8 cellular contexts compared by ENCODE assay signal in the genomic region with DNA sequence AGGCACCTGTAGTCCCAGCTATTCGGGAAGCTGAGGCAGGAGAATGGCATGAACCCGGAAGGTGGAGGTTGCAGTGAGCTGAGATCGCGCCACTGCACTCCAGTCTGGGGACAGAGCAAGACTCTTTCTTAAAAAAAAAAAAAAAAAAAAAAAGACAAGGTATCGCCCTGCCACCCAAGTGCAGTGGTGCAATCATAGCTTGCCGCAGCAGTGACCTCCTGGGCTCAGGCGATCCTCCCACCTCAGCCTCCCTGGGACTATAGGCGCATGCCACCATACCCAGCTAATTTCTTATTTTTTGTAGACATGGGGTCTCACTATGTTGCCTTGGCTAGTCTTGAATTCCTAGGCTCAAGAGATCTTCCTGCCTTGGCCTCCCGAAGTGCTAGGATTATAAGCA. TPM values are rescaled to one million over a fixed set of nuclear protein-coding genes. Genes with fewer than 3 reads are reported as not detected.
DNase-seq lines count a peak whose midpoint lies in the region; ATAC-seq and TF ChIP-seq lines count a peak whose summit lies in the region.
"Not testable (repeated sequence)": the region's sequence is repeated elsewhere in the genome, so short reads cannot be mapped to it uniquely, and the experiment has no call there.

No MANE protein-coding gene starts in this region.

- peak overlapping the region; percentile 81 for H3K4me3 Mint-ChIP-seq in activated CD8-positive, alpha-beta T cell treated with anti-CD3 and anti-CD28 coated beads, Interleukin-2, amount 10 ng/mL, durations not matched to agents 7 days and 5 days
- H3K4me3 Mint-ChIP-seq in naive B cell = peak overlapping the region; percentile 49 to 95 (median 90)

- not testable (repeated sequence) for H2AFZ ChIP-seq in GM23248; fibroblast of lung (ENCODE audit: low read length); smooth muscle cell (ENCODE audit: low read depth)

- not testable (repeated sequence) for H4K20me1 ChIP-seq in GM23248 (ENCODE audit: insufficient read depth); fibroblast of lung (ENCODE audit: control insufficient read depth, extremely low read depth, insufficient read depth, low read length)
- H4K20me1 ChIP-seq in smooth muscle cell (ENCODE audit: low read depth) = peaks cover 17% of the 10 kb centered on the region

- not testable (repeated sequence) for H3K9me3 ChIP-seq in GM23248 (ENCODE audit: low read depth); Panc1 (ENCODE audit: control insufficient read depth, insufficient read depth, low read depth, low read length); ascending aorta; fibroblast of lung (ENCODE audit: control insufficient read depth, insufficient read depth, low read depth, low read length); smooth muscle cell (replicated peaks; ENCODE audit: low read depth); vagina

- ATAC-seq in Panc1; activated CD8-positive, alpha-beta T cell treated with anti-CD3 and anti-CD28 coated beads, Interleukin-2, amount 10 ng/mL, durations not matched to agents 7 days and 5 days; naive B cell (ENCODE audit: low read depth in 2 of 2): not testable (repeated sequence)

- peak overlapping the region; percentile 94 for H3K9ac ChIP-seq in GM23248
- H3K9ac ChIP-seq in fibroblast of lung (ENCODE audit: insufficient read depth, low read length); smooth muscle cell (ENCODE audit: low read depth): not testable (repeated sequence)

- POLR2A ChIA-PET in Panc1 (lab: Charles Lee) = not testable (repeated sequence)
- POLR2A ChIA-PET in activated CD8-positive, alpha-beta T cell treated with anti-CD3 and anti-CD28 coated beads, Interleukin-2, amount 10 ng/mL, durations not matched to agents 7 days and 5 days (lab: Charles Lee) = interaction anchor here (1.3 to 3.6 kb wide), 2 partner anchors 8 to 46 kb away, joined by 3 to 27 read pairs; a partner anchor contains a TSS

- H3K27ac Mint-ChIP-seq in activated CD8-positive, alpha-beta T cell treated with anti-CD3 and anti-CD28 coated beads, Interleukin-2, amount 10 ng/mL, durations not matched to agents 7 days and 5 days = peak overlapping the region; percentile 39
- peak overlapping the region in 5 of 6 donors; percentile 47 to 93 (median 67) for H3K27ac Mint-ChIP-seq in naive B cell

- not testable (repeated sequence) for BruUV-seq in Panc1 (replicated peaks; lab: Mats Ljungman, UMichigan)

- H3K9me3 Mint-ChIP-seq in activated CD8-positive, alpha-beta T cell treated with anti-CD3 and anti-CD28 coated beads, Interleukin-2, amount 10 ng/mL, durations not matched to agents 7 days and 5 days (ENCODE audit: insufficient read depth); naive B cell: not testable (repeated sequence)

- H3K27ac ChIP-seq in GM23248; fibroblast of lung (ENCODE audit: insufficient read depth, low read length); vagina: not testable (repeated sequence)
- H3K27ac ChIP-seq in Panc1 (ENCODE audit: low read length) (0 out of 2 replicates have a peak overlapping the region, but pooled peaks have one; percentile 93), ascending aorta (peak overlapping the region; percentile 98), smooth muscle cell (ENCODE audit: low read depth) (peak overlapping the region; percentile 13)

- peaks cover 37% of the 10 kb centered on the region; the same call in 1 of the 2 replicates for H3K36me3 ChIP-seq in GM23248 (ENCODE audit: low read depth)
- H3K36me3 ChIP-seq in Panc1 (ENCODE audit: control insufficient read depth, insufficient read depth, low read length) = peaks cover 20% of the 10 kb centered on the region
- peaks cover 51 to 57% of the 10 kb centered on the region in 2 donors for H3K36me3 ChIP-seq in ascending aorta
- peaks cover 36% of the 10 kb centered on the region for H3K36me3 ChIP-seq in fibroblast of lung (ENCODE audit: control insufficient read depth, insufficient read depth, low read length)
- H3K36me3 ChIP-seq in smooth muscle cell (ENCODE audit: low read depth) = not testable (repeated sequence)
- H3K36me3 ChIP-seq in vagina = peaks cover 0 to 46% of the 10 kb centered on the region in 2 donors

- not testable (repeated sequence) for H3K27me3 Mint-ChIP-seq in activated CD8-positive, alpha-beta T cell treated with anti-CD3 and anti-CD28 coated beads, Interleukin-2, amount 10 ng/mL, durations not matched to agents 7 days and 5 days (ENCODE audit: low read depth); naive B cell

- peaks cover 10% of the 10 kb centered on the region for H3K4me1 ChIP-seq in GM23248 (ENCODE audit: insufficient read depth)
- peaks cover 11% of the 10 kb centered on the region for H3K4me1 ChIP-seq in Panc1 (ENCODE audit: control insufficient read depth, insufficient read depth, low read length)
- peaks cover 11 to 32% of the 10 kb centered on the region in 2 donors for H3K4me1 ChIP-seq in ascending aorta
- H3K4me1 ChIP-seq in fibroblast of lung (ENCODE audit: control insufficient read depth, extremely low read depth, insufficient read depth, low read length) = peaks cover 10% of the 10 kb centered on the region
- peaks cover 16% of the 10 kb centered on the region for H3K4me1 ChIP-seq in smooth muscle cell (ENCODE audit: low read depth)
- peaks cover 24% of the 10 kb centered on the region for H3K4me1 ChIP-seq in vagina

- H3F3A ChIP-seq in GM23248 (ENCODE audit: insufficient read depth) = peaks cover 35% of the 10 kb centered on the region; the same call in 1 of the 2 replicates
- H3F3A ChIP-seq in smooth muscle cell (ENCODE audit: low read depth) = not testable (repeated sequence)

- intact Hi-C loops in Panc1 (cut with micrococcal nuclease; ENCODE audit: unreplicated experiment); vagina (cut with DNase I): not testable (repeated sequence)
- intact Hi-C loops in ascending aorta (cut with DNase I) = loop anchor here (5.0 to 10.0 kb wide), 3 partner anchors 104 to 616 kb away; a partner anchor contains a TSS

- 95 to 97% methylated on average over 9 of the region's 9 CpGs for WGBS in GM23248 (ENCODE audit: low coverage in 1 of 2, low lambda C conversion rate in 2 of 2, missing lambda C conversion rate in 2 of 2), 2 experiments
- WGBS in smooth muscle cell (ENCODE audit: low lambda C conversion rate) = 98% methylated on average over 9 of the region's 9 CpGs

- not testable (repeated sequence) for H3K27me3 ChIP-seq in GM23248 (replicated peaks; ENCODE audit: insufficient read depth); Panc1 (ENCODE audit: control insufficient read depth, insufficient read depth, low read length); ascending aorta; fibroblast of lung (ENCODE audit: control insufficient read depth, insufficient read depth, low read length); smooth muscle cell (ENCODE audit: low read depth); vagina

- not testable (repeated sequence) for TF ChIP-seq POLR2A in vagina (IDR thresholded peaks at IDR 0.05)

- peaks cover 50% of the 10 kb centered on the region for H3K36me3 Mint-ChIP-seq in activated CD8-positive, alpha-beta T cell treated with anti-CD3 and anti-CD28 coated beads, Interleukin-2, amount 10 ng/mL, durations not matched to agents 7 days and 5 days (ENCODE audit: low read depth)
- H3K36me3 Mint-ChIP-seq in naive B cell = peaks cover 13 to 40% of the 10 kb centered on the region in 2 donors

- H3K4me2 ChIP-seq in GM23248 (ENCODE audit: unreplicated experiment) (peak overlapping the region; percentile 96), fibroblast of lung (ENCODE audit: extremely low read depth, insufficient read depth, low read length) (peak overlapping the region; percentile 98), smooth muscle cell (peak overlapping the region; percentile 100)

- H3K79me2 ChIP-seq in GM23248 (ENCODE audit: insufficient read depth) (peaks cover 67% of the 10 kb centered on the region), fibroblast of lung (ENCODE audit: control insufficient read depth, insufficient read depth, low read length) (peaks cover 32% of the 10 kb centered on the region), smooth muscle cell (ENCODE audit: low read depth) (peaks cover 29% of the 10 kb centered on the region)

- peaks cover 35% of the 10 kb centered on the region for H3K4me1 Mint-ChIP-seq in activated CD8-positive, alpha-beta T cell treated with anti-CD3 and anti-CD28 coated beads, Interleukin-2, amount 10 ng/mL, durations not matched to agents 7 days and 5 days (ENCODE audit: low read depth)
- peaks cover 29 to 50% (median 35%) of the 10 kb centered on the region in 3 donors for H3K4me1 Mint-ChIP-seq in naive B cell

- in situ Hi-C loops in GM23248 (cut with MboI); Panc1 (cut with HindIII; ENCODE audit: low pct_unique_long_range_greater_than_20kb, low sequenced_read_pairs): not testable (repeated sequence)

- not testable (repeated sequence) for H3K9me2 ChIP-seq in GM23248 (ENCODE audit: insufficient read depth)

- TF ChIP-seq CTCF in Panc1 (IDR thresholded peaks at IDR 0.05); ascending aorta (IDR thresholded peaks at IDR 0.05); fibroblast of lung (conservative IDR thresholded peaks at IDR 0.05 in 1 of 2, IDR thresholded peaks at IDR 0.05 in 1 of 2; ENCODE audit: low read depth in 1 of 2, low read length in 2 of 2); smooth muscle cell (IDR thresholded peaks at IDR 0.05; ENCODE audit: borderline replicate concordance, insufficient read depth, poor library complexity, severe bottlenecking); vagina (IDR thresholded peaks at IDR 0.05): not testable (repeated sequence)

- not testable (repeated sequence) for H3K4me3 ChIP-seq in GM23248, smooth muscle cell
- peak overlapping the region in 1 of 2 experiments; percentile 100; a peak in 1 of 4 replicates for H3K4me3 ChIP-seq in Panc1 (ENCODE audit: low read depth in 2 of 2, low read length in 2 of 2)
- peak overlapping the region; percentile 95 to 99 for H3K4me3 ChIP-seq in ascending aorta
- peak overlapping the region in 2 of 4 experiments; percentile 92 to 96 for H3K4me3 ChIP-seq in fibroblast of lung (replicated peaks in 1 of 4; ENCODE audit: control extremely low read depth in 1 of 4, insufficient read depth in 1 of 4, low read depth in 3 of 4, low read length in 4 of 4)
- peak overlapping the region; percentile 73 to 88 for H3K4me3 ChIP-seq in vagina

- DNase-seq in GM23248; Panc1 (ENCODE audit: low read depth, low spot score); activated CD8-positive, alpha-beta T cell treated with anti-CD3 and anti-CD28 coated beads, Interleukin-2, amount 10 ng/mL, durations not matched to agents 7 days and 5 days; ascending aorta (ENCODE audit: low spot score in 2 of 2); fibroblast of lung (ENCODE audit: low read depth in 2 of 2); naive B cell; smooth muscle cell (lab: John Stamatoyannopoulos, UW; ENCODE audit: unreplicated experiment); vagina (ENCODE audit: extremely low spot score in 2 of 2): not testable (repeated sequence)

- CTCF ChIA-PET in Panc1 (lab: Charles Lee) = interaction anchor here (0.6 kb wide), 1 partner anchor 100 kb away, joined by 10 read pairs; no protein-coding TSS in a partner anchor
- CTCF ChIA-PET in activated CD8-positive, alpha-beta T cell treated with anti-CD3 and anti-CD28 coated beads, Interleukin-2, amount 10 ng/mL, durations not matched to agents 7 days and 5 days (lab: Charles Lee) = interaction anchor here (1.3 kb wide), 1 partner anchor 35 kb away, joined by 4 read pairs; no protein-coding TSS in a partner anchor

RNA-seq across cellular contexts. Expression of a gene that starts 1.8 kb away (rescaled TPM):
- total RNA-seq in GM23248 (2014; rRNA removed; shearing (Covaris generic)) = 38.4 and 45.1 TPM in 2 replicates
- 67.8 and 74.3 TPM in 2 replicates for polyA plus RNA-seq in GM23248 (2016; fragmentation: Nextera tagmentation; extraction: Ambion mirVana)
- total RNA-seq in Panc1 (2021; ENCODE audit: unreplicated experiment) = 141 TPM
- polyA plus RNA-seq in Panc1 (2012; ENCODE audit: insufficient read length) = 178 TPM
- total RNA-seq in activated CD8-positive, alpha-beta T cell treated with anti-CD3 and anti-CD28 coated beads, Interleukin-2, amount 10 ng/mL, durations not matched to agents 7 days and 5 days = 10 to 100 TPM; 72.5 to 82.4 TPM
- total RNA-seq in ascending aorta = 115 TPM
- total RNA-seq in fibroblast of lung = 13.9 and 15.7 TPM in 2 replicates
- polyA plus RNA-seq in fibroblast of lung = 23.0 and 31.8 TPM in 2 replicates
- polyA plus RNA-seq in fibroblast of lung (2012) = 46.7 and 57.7 TPM in 2 replicates
- polyA minus RNA-seq in fibroblast of lung (ENCODE audit: low replicate concordance) = 145 and 281 TPM in 2 replicates
- polyA plus RNA-seq in naive B cell (ENCODE audit: low read depth in 6 of 6) = 10 to 100 TPM; 36.3 to 72.2 (median 48.6) TPM
- 41.7 and 48.1 TPM in 2 replicates for total RNA-seq in smooth muscle cell
- polyA plus RNA-seq in smooth muscle cell = 82.8 and 98.4 TPM in 2 replicates
- total RNA-seq in vagina = 59.2 TPM

RNA-seq across cellular contexts. Expression of a gene that starts 23.0 kb away (rescaled TPM):
- 15.9 and 16.6 TPM in 2 replicates for total RNA-seq in GM23248 (2014; rRNA removed; shearing (Covaris generic))
- polyA plus RNA-seq in GM23248 (2016; fragmentation: Nextera tagmentation; extraction: Ambion mirVana) (10.8 and 13.0 TPM in 2 replicates), fibroblast of lung (7.8 and 15.4 TPM in 2 replicates), naive B cell (ENCODE audit: low read depth in 6 of 6) (100 to 1,000 TPM; 160 to 404 (median 207) TPM), smooth muscle cell (63.8 and 67.6 TPM in 2 replicates)
- total RNA-seq in Panc1 (2021; ENCODE audit: unreplicated experiment) (86.9 TPM), ascending aorta (145 TPM), fibroblast of lung (13.6 and 32.5 TPM in 2 replicates), smooth muscle cell (9.8 and 15.9 TPM in 2 replicates), vagina (63.3 TPM)
- polyA plus RNA-seq in Panc1 (2012; ENCODE audit: insufficient read length) = 107 TPM
- total RNA-seq in activated CD8-positive, alpha-beta T cell treated with anti-CD3 and anti-CD28 coated beads, Interleukin-2, amount 10 ng/mL, durations not matched to agents 7 days and 5 days = 100 to 1,000 TPM; 245 to 274 TPM
- 26.1 and 51.6 TPM in 2 replicates for polyA plus RNA-seq in fibroblast of lung (2012)
- 62.6 and 96.0 TPM in 2 replicates for polyA minus RNA-seq in fibroblast of lung (ENCODE audit: low replicate concordance)

RNA-seq across cellular contexts. Expression of a gene that starts 45.3 kb away (rescaled TPM):
- total RNA-seq in GM23248 (2014; rRNA removed; shearing (Covaris generic)) = 23.5 and 30.2 TPM in 2 replicates
- polyA plus RNA-seq in GM23248 (2016; fragmentation: Nextera tagmentation; extraction: Ambion mirVana) = 8.1 and 8.6 TPM in 2 replicates
- 74.5 TPM for total RNA-seq in Panc1 (2021; ENCODE audit: unreplicated experiment)
- polyA plus RNA-seq in Panc1 (2012; ENCODE audit: insufficient read length) = 82.2 TPM
- 10 to 100 TPM; 50.1 to 54.8 TPM for total RNA-seq in activated CD8-positive, alpha-beta T cell treated with anti-CD3 and anti-CD28 coated beads, Interleukin-2, amount 10 ng/mL, durations not matched to agents 7 days and 5 days
- total RNA-seq in ascending aorta = 181 TPM
- 11.0 and 14.7 TPM in 2 replicates for total RNA-seq in fibroblast of lung
- polyA plus RNA-seq in fibroblast of lung = 8.0 and 14.5 TPM in 2 replicates
- 16.1 and 25.3 TPM in 2 replicates for polyA plus RNA-seq in fibroblast of lung (2012)
- polyA minus RNA-seq in fibroblast of lung (ENCODE audit: low replicate concordance) = 80.6 and 89.1 TPM in 2 replicates
- polyA plus RNA-seq in naive B cell (ENCODE audit: low read depth in 6 of 6) = 1 to 10 TPM in 5 of 6 donors, not detected in 1; 1.7 to 5.9 (median 3.0) TPM
- total RNA-seq in smooth muscle cell = 12.0 and 17.5 TPM in 2 replicates
- polyA plus RNA-seq in smooth muscle cell = 18.3 and 20.7 TPM in 2 replicates
- total RNA-seq in vagina = 24.8 TPM

RNA-seq across cellular contexts. Expression of a gene that starts 46.9 kb away (rescaled TPM):
- total RNA-seq in GM23248 (2014; rRNA removed; shearing (Covaris generic)) = 17.6 and 24.7 TPM in 2 replicates
- 9.5 and 10.6 TPM in 2 replicates for polyA plus RNA-seq in GM23248 (2016; fragmentation: Nextera tagmentation; extraction: Ambion mirVana)
- 124 TPM for total RNA-seq in Panc1 (2021; ENCODE audit: unreplicated experiment)
- 138 TPM for polyA plus RNA-seq in Panc1 (2012; ENCODE audit: insufficient read length)
- 10 to 100 TPM; 56.7 to 66.5 TPM for total RNA-seq in activated CD8-positive, alpha-beta T cell treated with anti-CD3 and anti-CD28 coated beads, Interleukin-2, amount 10 ng/mL, durations not matched to agents 7 days and 5 days
- 121 TPM for total RNA-seq in ascending aorta
- total RNA-seq in fibroblast of lung = 16.7 and 19.3 TPM in 2 replicates
- 10.6 and 14.7 TPM in 2 replicates for polyA plus RNA-seq in fibroblast of lung
- polyA plus RNA-seq in fibroblast of lung (2012) = 20.2 and 31.5 TPM in 2 replicates
- polyA minus RNA-seq in fibroblast of lung (ENCODE audit: low replicate concordance) = 45.3 and 49.2 TPM in 2 replicates
- polyA plus RNA-seq in naive B cell (ENCODE audit: low read depth in 6 of 6) = 10 to 100 TPM in 4 of 6 donors, 1 to 10 TPM in 2; 9.2 to 20.1 (median 11.9) TPM
- total RNA-seq in smooth muscle cell = 14.9 and 15.0 TPM in 2 replicates
- 17.3 and 29.7 TPM in 2 replicates for polyA plus RNA-seq in smooth muscle cell
- 38.1 TPM for total RNA-seq in vagina

RNA-seq across cellular contexts. Expression of a gene that starts 51.1 kb away (rescaled TPM):
- total RNA-seq in GM23248 (2014; rRNA removed; shearing (Covaris generic)) = 36.6 and 47.4 TPM in 2 replicates
- polyA plus RNA-seq in GM23248 (2016; fragmentation: Nextera tagmentation; extraction: Ambion mirVana) (28.8 and 29.5 TPM in 2 replicates), fibroblast of lung (27.8 and 34.0 TPM in 2 replicates), naive B cell (ENCODE audit: low read depth in 6 of 6) (10 to 100 TPM; 38.9 to 71.8 (median 63.6) TPM), smooth muscle cell (38.8 and 45.1 TPM in 2 replicates)
- total RNA-seq in Panc1 (2021; ENCODE audit: unreplicated experiment) (84.2 TPM), ascending aorta (31.0 TPM), fibroblast of lung (31.3 and 50.4 TPM in 2 replicates), smooth muscle cell (37.0 and 40.1 TPM in 2 replicates), vagina (58.9 TPM)
- polyA plus RNA-seq in Panc1 (2012; ENCODE audit: insufficient read length) = 74.1 TPM
- total RNA-seq in activated CD8-positive, alpha-beta T cell treated with anti-CD3 and anti-CD28 coated beads, Interleukin-2, amount 10 ng/mL, durations not matched to agents 7 days and 5 days = 10 to 100 TPM; 63.2 to 68.7 TPM
- polyA plus RNA-seq in fibroblast of lung (2012) = 25.4 and 35.8 TPM in 2 replicates
- 44.1 and 85.2 TPM in 2 replicates for polyA minus RNA-seq in fibroblast of lung (ENCODE audit: low replicate concordance)
